Comparison of ENCODE assay signal across 8 cellular contexts in genomic region chr6:44071670-44072451, GRCh38. TPM values are rescaled to one million over a fixed set of nuclear protein-coding genes. Genes with fewer than 3 reads are reported as not detected.
DNase-seq lines count a peak whose midpoint lies in the region; ATAC-seq and TF ChIP-seq lines count a peak whose summit lies in the region.

No MANE protein-coding gene starts in this region.

- no peaks in the 10 kb centered on the region for H3K9me3 Mint-ChIP-seq in activated T-helper 2 cell treated with anti-CD3 and anti-CD28 coated beads, Interferon-gamma antibody, Interleukin-2, Interleukin-4, amounts not matched to agents 10 μg/mL and 5 μg/mL and 100 μg/mL, durations not matched to agents 14 hours and 24 hours and 36 hours
- H3K9me3 Mint-ChIP-seq in glutamatergic neuron (ENCODE audit: unreplicated experiment), result peaks cover 6% of the 10 kb centered on the region

- intact Hi-C loops in activated T-helper 2 cell treated with anti-CD3 and anti-CD28 coated beads, Interferon-gamma antibody, Interleukin-2, Interleukin-4, amounts not matched to agents 10 μg/mL and 5 μg/mL and 100 μg/mL, durations not matched to agents 14 hours and 24 hours and 36 hours (cut with micrococcal nuclease), result loop anchor here (10.0 kb wide), 1 partner anchor 147 kb away; no protein-coding TSS in a partner anchor

- H3K27me3 Mint-ChIP-seq in activated T-helper 2 cell treated with anti-CD3 and anti-CD28 coated beads, Interferon-gamma antibody, Interleukin-2, Interleukin-4, amounts not matched to agents 10 μg/mL and 5 μg/mL and 100 μg/mL, durations not matched to agents 14 hours and 24 hours and 36 hours (ENCODE audit: low read depth), result no peaks in the 10 kb centered on the region
- peaks cover 11% of the 10 kb centered on the region for H3K27me3 Mint-ChIP-seq in glutamatergic neuron (ENCODE audit: unreplicated experiment)

- H3K27ac ChIP-seq in caudate nucleus (ENCODE audit: low read depth, low read length), result no peak overlapping the region

- TF ChIP-seq CTCF in glutamatergic neuron (IDR thresholded peaks at IDR 0.05; ENCODE audit: partially characterized antibody, unreplicated experiment), result no peak

- DNase-seq in A172 (ENCODE audit: low spot score) (peak; percentile 90), GM04504 (ENCODE audit: low read depth) (peak; percentile 83), glutamatergic neuron (no peak), caudate nucleus (lab: John Stamatoyannopoulos, UW) (no peak)
- no peak for DNase-seq in activated T-helper 2 cell treated with anti-CD3 and anti-CD28 coated beads, Interferon-gamma antibody, Interleukin-2, Interleukin-4, amounts not matched to agents 10 μg/mL and 5 μg/mL and 100 μg/mL, durations not matched to agents 14 hours and 24 hours and 36 hours (ENCODE audit: low spot score)

- H3K4me1 Mint-ChIP-seq in activated T-helper 2 cell treated with anti-CD3 and anti-CD28 coated beads, Interferon-gamma antibody, Interleukin-2, Interleukin-4, amounts not matched to agents 10 μg/mL and 5 μg/mL and 100 μg/mL, durations not matched to agents 14 hours and 24 hours and 36 hours (ENCODE audit: low read depth), result peaks cover 20% of the 10 kb centered on the region
- H3K4me1 Mint-ChIP-seq in glutamatergic neuron (ENCODE audit: low read depth, unreplicated experiment), result peaks cover 3% of the 10 kb centered on the region

- ATAC-seq in GM19455 (IDR thresholded peaks at IDR 0.05; ENCODE audit: unreplicated experiment) (no peak), GM21515 (IDR thresholded peaks at IDR 0.05; ENCODE audit: unreplicated experiment) (no peak), GM19023 (IDR thresholded peaks at IDR 0.05; ENCODE audit: unreplicated experiment) (no peak)

- H3K27ac Mint-ChIP-seq in activated T-helper 2 cell treated with anti-CD3 and anti-CD28 coated beads, Interferon-gamma antibody, Interleukin-2, Interleukin-4, amounts not matched to agents 10 μg/mL and 5 μg/mL and 100 μg/mL, durations not matched to agents 14 hours and 24 hours and 36 hours, result peak overlapping the region; percentile 60
- no peak overlapping the region for H3K27ac Mint-ChIP-seq in glutamatergic neuron (ENCODE audit: unreplicated experiment)

- H3K36me3 Mint-ChIP-seq in activated T-helper 2 cell treated with anti-CD3 and anti-CD28 coated beads, Interferon-gamma antibody, Interleukin-2, Interleukin-4, amounts not matched to agents 10 μg/mL and 5 μg/mL and 100 μg/mL, durations not matched to agents 14 hours and 24 hours and 36 hours (ENCODE audit: low read depth), result no peaks in the 10 kb centered on the region
- peaks cover 4% of the 10 kb centered on the region for H3K36me3 Mint-ChIP-seq in glutamatergic neuron (ENCODE audit: unreplicated experiment)

- H3K4me3 Mint-ChIP-seq in activated T-helper 2 cell treated with anti-CD3 and anti-CD28 coated beads, Interferon-gamma antibody, Interleukin-2, Interleukin-4, amounts not matched to agents 10 μg/mL and 5 μg/mL and 100 μg/mL, durations not matched to agents 14 hours and 24 hours and 36 hours (ENCODE audit: low read depth), result peak overlapping the region; percentile 52
- peak overlapping the region; percentile 32 for H3K4me3 Mint-ChIP-seq in glutamatergic neuron (ENCODE audit: unreplicated experiment)

RNA-seq across cellular contexts. Expression of gene MRPL14, which starts 55.4 kb away (rescaled TPM):
- total RNA-seq in A172 (2014; rRNA removed; shearing (Covaris generic)), result 136 and 149 TPM in 2 replicates
- 67.3 and 70.3 TPM in 2 replicates for total RNA-seq in activated T-helper 2 cell treated with anti-CD3 and anti-CD28 coated beads, Interferon-gamma antibody, Interleukin-2, Interleukin-4, amounts not matched to agents 10 μg/mL and 5 μg/mL and 100 μg/mL, durations not matched to agents 14 hours and 24 hours and 36 hours
- 31.7 TPM for total RNA-seq in glutamatergic neuron (ENCODE audit: unreplicated experiment)

RNA-seq across cellular contexts. Expression of gene TMEM63B, which starts 55.5 kb away (rescaled TPM):
- 43.1 and 47.9 TPM in 2 replicates for total RNA-seq in A172 (2014; rRNA removed; shearing (Covaris generic))
- total RNA-seq in activated T-helper 2 cell treated with anti-CD3 and anti-CD28 coated beads, Interferon-gamma antibody, Interleukin-2, Interleukin-4, amounts not matched to agents 10 μg/mL and 5 μg/mL and 100 μg/mL, durations not matched to agents 14 hours and 24 hours and 36 hours, result 20.3 and 23.6 TPM in 2 replicates
- 148 TPM for total RNA-seq in glutamatergic neuron (ENCODE audit: unreplicated experiment)

Comparison
In these comparisons a context has a peak if more than half of its experiments do, and no peak if none do; other contexts are left out.
1. DNase-seq: peak in A172 (single experiment) and GM04504 (single experiment); none in activated T-helper 2 cell treated with anti-CD3 and anti-CD28 coated beads, Interferon-gamma antibody, Interleukin-2, Interleukin-4, amounts not matched to agents 10 μg/mL and 5 μg/mL and 100 μg/mL, durations not matched to agents 14 hours and 24 hours and 36 hours (single experiment), glutamatergic neuron (single experiment) and caudate nucleus (0 of 61).